In the genomic region with DNA sequence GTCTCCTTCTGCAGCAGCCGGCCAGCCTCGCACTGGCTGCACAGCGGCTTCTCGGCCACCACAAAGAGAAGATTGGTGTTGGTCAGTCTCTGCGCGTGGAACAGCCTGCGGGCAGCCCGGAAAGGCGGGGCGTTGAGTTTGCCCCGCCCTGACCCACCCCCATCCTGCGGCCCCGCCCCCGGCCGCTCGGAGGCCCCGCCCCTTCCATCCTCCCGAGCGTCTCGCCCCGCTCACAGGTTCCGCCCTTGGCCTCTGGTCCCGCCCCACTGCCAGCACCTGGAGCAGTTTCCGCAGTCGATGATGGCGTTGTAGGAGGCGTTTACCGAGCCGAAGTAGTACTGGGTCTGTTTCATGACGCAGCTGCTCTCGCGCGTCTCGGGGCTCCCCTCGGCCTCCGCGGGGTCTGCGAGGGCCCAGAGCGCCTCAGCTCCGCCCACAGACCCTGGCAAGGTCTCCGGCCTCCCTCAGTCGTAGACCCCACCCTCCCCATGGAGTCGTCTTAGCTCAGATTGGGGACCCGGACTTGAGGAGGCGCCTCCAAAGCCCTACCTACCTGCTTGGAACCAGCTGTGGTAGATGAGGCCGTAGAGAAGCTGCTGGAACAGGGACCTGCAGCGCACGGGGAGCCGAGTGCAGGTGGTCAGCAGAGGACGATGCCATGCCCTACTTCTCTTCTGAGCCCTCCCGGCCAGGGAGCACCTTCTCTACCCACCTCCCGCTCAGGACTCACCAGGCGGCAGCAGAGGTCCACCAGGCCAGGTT, we compare ENCODE assay signal across 8 cellular contexts. TPM values are rescaled to one million over a fixed set of nuclear protein-coding genes. Genes with fewer than 3 reads are reported as not detected.
A peak's percentile ranks its signal among the peaks of the same experiment; 100 is the strongest.
DNase-seq lines count a peak whose midpoint lies in the region; ATAC-seq and TF ChIP-seq lines count a peak whose summit lies in the region.

No MANE protein-coding gene starts in this region.

- H2AFZ ChIP-seq in OCI-LY1 (ENCODE audit: low read length) = no peak overlapping the region
- no peak overlapping the region for H2AFZ ChIP-seq in neural cell (ENCODE audit: low read depth, low read length)

- H3K4me2 ChIP-seq in OCI-LY1 (ENCODE audit: low read length) (peak overlapping the region; percentile 97), neural cell (ENCODE audit: low read length) (no peak overlapping the region)

- H3K79me2 ChIP-seq in OCI-LY1 (ENCODE audit: insufficient read depth, low read length) = no peaks in the 10 kb centered on the region
- H3K79me2 ChIP-seq in neural cell (replicated peaks; ENCODE audit: insufficient read depth, low read length) = no peaks in the 10 kb centered on the region

- no peaks in the 10 kb centered on the region for H3K36me3 ChIP-seq in OCI-LY1 (ENCODE audit: insufficient read depth, low read length)
- H3K36me3 ChIP-seq in neural cell (ENCODE audit: insufficient read depth, low read length) = peaks cover 7% of the 10 kb centered on the region

- no peak overlapping the region for H3K27ac ChIP-seq in OCI-LY1 (ENCODE audit: low read depth, low read length, poor library complexity, severe bottlenecking)
- no peak overlapping the region for H3K27ac ChIP-seq in neural cell (ENCODE audit: low read length)

- no peak overlapping the region for H3K27ac Mint-ChIP-seq in stimulated activated naive CD8-positive, alpha-beta T cell treated with anti-CD3 and anti-CD28 coated beads, Interleukin-15, Interleukin-2, amounts not matched to agents 100 ng/mL and 50 ng/mL, for 24 hours

- no peaks in the 10 kb centered on the region for H4K20me1 ChIP-seq in OCI-LY1 (ENCODE audit: insufficient read depth, low read length)
- H4K20me1 ChIP-seq in neural cell (ENCODE audit: insufficient read depth) = no peaks in the 10 kb centered on the region

- ATAC-seq in HG03095 (IDR thresholded peaks at IDR 0.05; ENCODE audit: unreplicated experiment) = peak; percentile 77

- no peaks in the 10 kb centered on the region for H3K27me3 Mint-ChIP-seq in stimulated activated naive CD8-positive, alpha-beta T cell treated with anti-CD3 and anti-CD28 coated beads, Interleukin-15, Interleukin-2, amounts not matched to agents 100 ng/mL and 50 ng/mL, for 24 hours

- H3K4me1 ChIP-seq in OCI-LY1 (ENCODE audit: insufficient read depth, low read length, severe bottlenecking) = peaks cover 11% of the 10 kb centered on the region

- H3K4me3 ChIP-seq in OCI-LY1 (ENCODE audit: low read depth, low read length, poor library complexity, severe bottlenecking) = peak overlapping the region; percentile 66
- no peak overlapping the region for H3K4me3 ChIP-seq in neural cell (ENCODE audit: low read length)

- H3K9me2 ChIP-seq in OCI-LY1 (ENCODE audit: low read depth, low read length) (no peaks in the 10 kb centered on the region), neural cell (ENCODE audit: insufficient read depth, low read length) (no peaks in the 10 kb centered on the region)

- TF ChIP-seq CTCF in OCI-LY1 (IDR thresholded peaks at IDR 0.05; ENCODE audit: low read length) (peak; percentile 18; the same call in 1 of the 2 replicates), neural cell (IDR thresholded peaks at IDR 0.05; ENCODE audit: poor library complexity, severe bottlenecking) (peak; percentile 12)

- peak; percentile 18 for TF ChIP-seq RAD21 in neural cell (conservative IDR thresholded peaks at IDR 0.05)

- H3K9ac ChIP-seq in OCI-LY1 (ENCODE audit: low read length) (peak overlapping the region; percentile 69), neural cell (ENCODE audit: low read length) (no peak overlapping the region)

- DNase-seq in NK-92 (lab: John Stamatoyannopoulos, UW; ENCODE audit: unreplicated experiment) (peak; percentile 75), activated T-helper 1 cell treated with Interleukin-2 at 50 U/mL for 16 hours (ENCODE audit: low read depth) (peak; percentile 90), fibroblast of peridontal ligament (ENCODE audit: extremely low read depth) (peak; percentile 37)
- DNase-seq in NK-92 treated with Interleukin-12 subunit alpha and Interleukin-12 subunit beta, amount 100 ng/mL, for 24 hours (lab: John Stamatoyannopoulos, UW) = no peak

- no peaks in the 10 kb centered on the region for H3K9me3 Mint-ChIP-seq in stimulated activated naive CD8-positive, alpha-beta T cell treated with anti-CD3 and anti-CD28 coated beads, Interleukin-15, Interleukin-2, amounts not matched to agents 100 ng/mL and 50 ng/mL, for 24 hours

- H3K4me3 Mint-ChIP-seq in stimulated activated naive CD8-positive, alpha-beta T cell treated with anti-CD3 and anti-CD28 coated beads, Interleukin-15, Interleukin-2, amounts not matched to agents 100 ng/mL and 50 ng/mL, for 24 hours = peak overlapping the region; percentile 75

- H3K4me1 Mint-ChIP-seq in stimulated activated naive CD8-positive, alpha-beta T cell treated with anti-CD3 and anti-CD28 coated beads, Interleukin-15, Interleukin-2, amounts not matched to agents 100 ng/mL and 50 ng/mL, for 24 hours (ENCODE audit: low read depth) = peaks cover 10% of the 10 kb centered on the region

- TF ChIP-seq EP300 in neural cell (conservative IDR thresholded peaks at IDR 0.05; ENCODE audit: poor library complexity, severe bottlenecking) = no peak

- H3K9me3 ChIP-seq in OCI-LY1 (ENCODE audit: low read length) (no peaks in the 10 kb centered on the region), neural cell (ENCODE audit: low read length) (no peaks in the 10 kb centered on the region)

- H3F3A ChIP-seq in OCI-LY1 (ENCODE audit: insufficient read depth, low read length) (no peaks in the 10 kb centered on the region), neural cell (ENCODE audit: insufficient read depth, low read length, poor library complexity, severe bottlenecking) (no peaks in the 10 kb centered on the region)

- H3K27me3 ChIP-seq in OCI-LY1 (ENCODE audit: insufficient read depth, low read length) (peaks cover 6% of the 10 kb centered on the region), neural cell (ENCODE audit: insufficient read depth, low read depth, low read length) (no peaks in the 10 kb centered on the region)

- no peaks in the 10 kb centered on the region for H3K36me3 Mint-ChIP-seq in stimulated activated naive CD8-positive, alpha-beta T cell treated with anti-CD3 and anti-CD28 coated beads, Interleukin-15, Interleukin-2, amounts not matched to agents 100 ng/mL and 50 ng/mL, for 24 hours (ENCODE audit: low read depth)

TF ChIP-seq in neural cell, 6 proteins besides CTCF, POLR2A, EP300 and RAD21:
- no peak for TF ChIP-seq POLR2AphosphoS5 (IDR thresholded peaks at IDR 0.05)
- TF ChIP-seq TAF1 (IDR thresholded peaks at IDR 0.05; ENCODE audit: low read depth) = no peak

RNA-seq across cellular contexts. Expression of gene TMEM115, which starts 5.9 kb away (rescaled TPM):
- polyA plus RNA-seq in neural cell = 17.8 and 24.7 TPM in 2 replicates
- 38.1 and 43.1 TPM in 2 replicates for polyA minus RNA-seq in neural cell

RNA-seq across cellular contexts. Expression of gene CYB561D2, which starts 14.6 kb away (rescaled TPM):
- polyA plus RNA-seq in neural cell = 21.2 and 28.9 TPM in 2 replicates
- polyA minus RNA-seq in neural cell = 16.4 and 18.0 TPM in 2 replicates

RNA-seq across cellular contexts. Expression of gene NPRL2, which starts 14.7 kb away (rescaled TPM):
- 118 and 128 TPM in 2 replicates for polyA plus RNA-seq in neural cell
- polyA minus RNA-seq in neural cell = 38.0 and 38.5 TPM in 2 replicates

RNA-seq across cellular contexts. Expression of gene ZMYND10, which starts 19.7 kb away (rescaled TPM):
- 5.0 and 5.2 TPM in 2 replicates for polyA plus RNA-seq in neural cell
- 0.97 and 1.3 TPM in 2 replicates for polyA minus RNA-seq in neural cell

RNA-seq across cellular contexts. Expression of gene RASSF1, which starts 24.6 kb away (rescaled TPM):
- 51.4 and 54.0 TPM in 2 replicates for polyA plus RNA-seq in neural cell
- polyA minus RNA-seq in neural cell = 18.1 and 19.0 TPM in 2 replicates
